Comparison of ENCODE assay signal across 10 cellular contexts in the genomic region with DNA sequence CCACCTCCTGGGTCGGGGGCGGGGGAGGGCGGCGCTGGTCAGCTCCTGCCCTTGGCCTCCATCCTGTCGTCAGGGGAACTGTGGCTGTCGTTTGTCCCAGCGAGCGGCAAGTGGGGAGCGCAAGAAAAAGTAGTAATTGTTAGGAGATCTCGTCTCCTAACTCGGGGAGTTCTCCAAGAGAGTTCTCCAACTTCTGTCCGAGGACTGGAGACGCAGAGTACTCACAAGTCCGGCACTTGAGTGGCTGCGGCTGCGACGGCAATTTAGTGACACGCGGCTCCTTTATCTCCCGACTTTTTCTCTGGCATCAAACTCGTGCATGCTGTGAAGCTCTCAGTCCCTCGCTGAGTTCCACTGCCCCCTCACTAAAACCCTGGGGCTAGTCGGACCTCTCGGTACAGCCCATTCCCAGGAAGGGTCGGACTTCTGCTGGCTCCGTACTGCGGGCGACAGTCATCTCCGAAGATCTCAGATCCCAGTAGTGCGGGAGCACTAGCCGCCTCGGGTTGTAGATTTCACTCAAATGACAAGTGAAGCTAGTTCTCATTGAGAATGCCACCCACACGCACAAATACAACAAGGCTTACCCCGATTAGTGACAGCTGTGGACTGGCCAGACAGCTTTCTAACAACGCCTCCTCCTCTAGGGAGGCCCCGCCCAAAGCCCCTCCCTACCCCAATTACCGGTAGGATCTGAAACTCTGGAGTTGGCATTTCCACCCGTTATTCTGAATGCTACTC. TPM values are rescaled to one million over a fixed set of nuclear protein-coding genes. Genes with fewer than 3 reads are reported as not detected.
DNase-seq lines count a peak whose midpoint lies in the region; ATAC-seq and TF ChIP-seq lines count a peak whose summit lies in the region.
"Had no signal": no experiment of that assay in that cellular context is flagged by ENCODE, and none has a peak within 500 bp of the region (broad histone marks: within the 10 kb centered on the region; RNA-seq: fewer than 3 reads in every experiment).

A gene (minus strand): TSS at position 611 of the 741 bp plus-strand sequence. CDS start 743 bp downstream, outside the sequence.

- no peaks in the 10 kb centered on the region for H3K4me1 ChIP-seq in gastrocnemius medialis

- peaks cover 67% of the 10 kb centered on the region for H3K27me3 ChIP-seq in H7 (ENCODE audit: control insufficient read depth, insufficient read depth, low read length)
- H3K27me3 ChIP-seq in gastrocnemius medialis, result peaks cover 32 to 46% (median 35%) of the 10 kb centered on the region in 3 donors

- peak within 1 kb of the TSS; percentile 45 for H3K4me3 ChIP-seq in H7 (ENCODE audit: insufficient read depth, low read depth, low read length)
- peak within 1 kb of the TSS; percentile 62 for H3K4me3 ChIP-seq in iPS-18c (ENCODE audit: insufficient read depth, low read depth, low read length)
- peak within 1 kb of the TSS; percentile 47 to 59 (median 58) for H3K4me3 ChIP-seq in gastrocnemius medialis

- H3K9me3 Mint-ChIP-seq in WTC11, result no peaks in the 10 kb centered on the region

- H3K9me3 ChIP-seq in iPS-18c (ENCODE audit: control insufficient read depth, insufficient read depth, low read length) (no peaks in the 10 kb centered on the region), gastrocnemius medialis (no peaks in the 10 kb centered on the region)

- POLR2A ChIA-PET in WTC11 (lab: Charles Lee), result no interaction called here

- DNase-seq in H7 (peak; percentile 69), WTC11 (ENCODE audit: low spot score) (peak; percentile 56), gastrocnemius medialis (no peak), NCI-H2196 (lab: John Stamatoyannopoulos, UW; ENCODE audit: unreplicated experiment) (no peak), SIG-M5 treated with dmso at 0.1 percent for 504 hours (lab: John Stamatoyannopoulos, UW; ENCODE audit: unreplicated experiment) (no peak), DMS153 treated with DMSO at 0.1 percent for 48 hours (lab: John Stamatoyannopoulos, UW; ENCODE audit: unreplicated experiment) (no peak)
- DNase-seq: OCI-M1; stimulated activated naive CD4-positive, alpha-beta T cell treated with Interleukin-2 at 50 U/mL for 16 hours had no signal

- in situ Hi-C loops in gastrocnemius medialis (cut with MboI; ENCODE audit: low sequenced_read_pairs in 4 of 4), result no loop called here

- TF ChIP-seq CTCF in WTC11 (IDR thresholded peaks at IDR 0.05) (no peak), gastrocnemius medialis (IDR thresholded peaks at IDR 0.05 in 4 of 5, conservative IDR thresholded peaks at IDR 0.05 in 1 of 5) (no peak)

- H3K36me3 Mint-ChIP-seq in WTC11, result no peaks in the 10 kb centered on the region

- peak within 1 kb of the TSS; percentile 79 for H3K4me3 Mint-ChIP-seq in WTC11

- H3K36me3 ChIP-seq in H7 (replicated peaks; ENCODE audit: control insufficient read depth, insufficient read depth, low read length) (no peaks in the 10 kb centered on the region), gastrocnemius medialis (no peaks in the 10 kb centered on the region)

- TF ChIP-seq POLR2A in gastrocnemius medialis (IDR thresholded peaks at IDR 0.05), result peak in 1 of 2 donors; percentile 7

- no peak within 1 kb of the TSS for H3K27ac ChIP-seq in gastrocnemius medialis

- peaks cover 87% of the 10 kb centered on the region for H3K27me3 Mint-ChIP-seq in WTC11 (ENCODE audit: low read depth)

- H3K4me1 Mint-ChIP-seq in WTC11, result peaks cover 7% of the 10 kb centered on the region

- no peak within 1 kb of the TSS for H3K27ac Mint-ChIP-seq in WTC11

- peak; percentile 29 for ATAC-seq in WTC11
- ATAC-seq in gastrocnemius medialis, result no peak
- no peak for ATAC-seq in HG02623 (IDR thresholded peaks at IDR 0.05; ENCODE audit: unreplicated experiment)

- CTCF ChIA-PET in WTC11 (lab: Charles Lee), result interaction anchor here (0.7 to 1.0 kb wide), 2 partner anchors 195 to 322 kb away, joined by 3 read pairs; no protein-coding TSS in a partner anchor

- intact Hi-C loops in gastrocnemius medialis (cut with DNase I; ENCODE audit: low total_unique reads), result loop anchor here (5.0 kb wide), 1 partner anchor 58 kb away; no protein-coding TSS in a partner anchor

TF ChIP-seq in WTC11, 78 proteins besides CTCF, POLR2A, EP300 and RAD21 (continues in another document):
- TF ChIP-seq, protein P1, sequence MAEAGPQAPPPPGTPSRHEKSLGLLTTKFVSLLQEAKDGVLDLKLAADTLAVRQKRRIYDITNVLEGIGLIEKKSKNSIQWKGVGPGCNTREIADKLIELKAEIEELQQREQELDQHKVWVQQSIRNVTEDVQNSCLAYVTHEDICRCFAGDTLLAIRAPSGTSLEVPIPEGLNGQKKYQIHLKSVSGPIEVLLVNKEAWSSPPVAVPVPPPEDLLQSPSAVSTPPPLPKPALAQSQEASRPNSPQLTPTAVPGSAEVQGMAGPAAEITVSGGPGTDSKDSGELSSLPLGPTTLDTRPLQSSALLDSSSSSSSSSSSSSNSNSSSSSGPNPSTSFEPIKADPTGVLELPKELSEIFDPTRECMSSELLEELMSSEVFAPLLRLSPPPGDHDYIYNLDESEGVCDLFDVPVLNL (CRISPR knock-in tag; IDR thresholded peaks at IDR 0.05; ENCODE audit: borderline replicate concordance, low read depth), result no peak
- no peak for TF ChIP-seq GTF2I (CRISPR knock-in tag; conservative IDR thresholded peaks at IDR 0.05)
- TF ChIP-seq TEAD4 (CRISPR knock-in tag; IDR thresholded peaks at IDR 0.05), result no peak
- no peak for TF ChIP-seq ZNF121 (CRISPR knock-in tag; IDR thresholded peaks at IDR 0.05)
- TF ChIP-seq, protein P2, sequence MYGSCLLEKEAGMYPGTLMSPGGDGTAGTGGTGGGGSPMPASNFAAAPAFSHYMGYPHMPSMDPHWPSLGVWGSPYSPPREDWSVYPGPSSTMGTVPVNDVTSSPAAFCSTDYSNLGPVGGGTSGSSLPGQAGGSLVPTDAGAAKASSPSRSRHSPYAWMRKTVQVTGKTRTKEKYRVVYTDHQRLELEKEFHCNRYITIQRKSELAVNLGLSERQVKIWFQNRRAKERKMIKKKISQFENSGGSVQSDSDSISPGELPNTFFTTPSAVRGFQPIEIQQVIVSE (CRISPR knock-in tag; IDR thresholded peaks at IDR 0.05; ENCODE audit: borderline replicate concordance), result no peak
- TF ChIP-seq, protein P3, sequence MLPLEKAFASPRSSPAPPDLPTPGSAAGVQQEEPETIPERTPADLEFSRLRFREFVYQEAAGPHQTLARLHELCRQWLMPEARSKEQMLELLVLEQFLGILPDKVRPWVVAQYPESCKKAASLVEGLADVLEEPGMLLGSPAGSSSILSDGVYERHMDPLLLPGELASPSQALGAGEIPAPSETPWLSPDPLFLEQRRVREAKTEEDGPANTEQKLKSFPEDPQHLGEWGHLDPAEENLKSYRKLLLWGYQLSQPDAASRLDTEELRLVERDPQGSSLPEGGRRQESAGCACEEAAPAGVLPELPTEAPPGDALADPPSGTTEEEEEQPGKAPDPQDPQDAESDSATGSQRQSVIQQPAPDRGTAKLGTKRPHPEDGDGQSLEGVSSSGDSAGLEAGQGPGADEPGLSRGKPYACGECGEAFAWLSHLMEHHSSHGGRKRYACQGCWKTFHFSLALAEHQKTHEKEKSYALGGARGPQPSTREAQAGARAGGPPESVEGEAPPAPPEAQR (CRISPR knock-in tag; IDR thresholded peaks at IDR 0.05), result no peak
- TF ChIP-seq, protein P4, sequence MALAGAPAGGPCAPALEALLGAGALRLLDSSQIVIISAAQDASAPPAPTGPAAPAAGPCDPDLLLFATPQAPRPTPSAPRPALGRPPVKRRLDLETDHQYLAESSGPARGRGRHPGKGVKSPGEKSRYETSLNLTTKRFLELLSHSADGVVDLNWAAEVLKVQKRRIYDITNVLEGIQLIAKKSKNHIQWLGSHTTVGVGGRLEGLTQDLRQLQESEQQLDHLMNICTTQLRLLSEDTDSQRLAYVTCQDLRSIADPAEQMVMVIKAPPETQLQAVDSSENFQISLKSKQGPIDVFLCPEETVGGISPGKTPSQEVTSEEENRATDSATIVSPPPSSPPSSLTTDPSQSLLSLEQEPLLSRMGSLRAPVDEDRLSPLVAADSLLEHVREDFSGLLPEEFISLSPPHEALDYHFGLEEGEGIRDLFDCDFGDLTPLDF (CRISPR knock-in tag; IDR thresholded peaks at IDR 0.05), result no peak
- no peak for TF ChIP-seq CREM (CRISPR knock-in tag; IDR thresholded peaks at IDR 0.05)
- no peak for TF ChIP-seq IRF2 (CRISPR knock-in tag; IDR thresholded peaks at IDR 0.05; ENCODE audit: borderline replicate concordance, low read depth)
- TF ChIP-seq, protein P5, sequence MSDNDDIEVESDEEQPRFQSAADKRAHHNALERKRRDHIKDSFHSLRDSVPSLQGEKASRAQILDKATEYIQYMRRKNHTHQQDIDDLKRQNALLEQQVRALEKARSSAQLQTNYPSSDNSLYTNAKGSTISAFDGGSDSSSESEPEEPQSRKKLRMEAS (CRISPR knock-in tag; IDR thresholded peaks at IDR 0.05), result no peak
- TF ChIP-seq SMAD3 (CRISPR knock-in tag; IDR thresholded peaks at IDR 0.05; ENCODE audit: borderline replicate concordance), result no peak
- no peak for TF ChIP-seq NFYB (CRISPR knock-in tag; conservative IDR thresholded peaks at IDR 0.05; ENCODE audit: low read depth)
- TF ChIP-seq SMAD4 (CRISPR knock-in tag; IDR thresholded peaks at IDR 0.05), result no peak
- TF ChIP-seq OVOL2 (CRISPR knock-in tag; IDR thresholded peaks at IDR 0.05; ENCODE audit: borderline replicate concordance), result no peak
- TF ChIP-seq, protein P6, sequence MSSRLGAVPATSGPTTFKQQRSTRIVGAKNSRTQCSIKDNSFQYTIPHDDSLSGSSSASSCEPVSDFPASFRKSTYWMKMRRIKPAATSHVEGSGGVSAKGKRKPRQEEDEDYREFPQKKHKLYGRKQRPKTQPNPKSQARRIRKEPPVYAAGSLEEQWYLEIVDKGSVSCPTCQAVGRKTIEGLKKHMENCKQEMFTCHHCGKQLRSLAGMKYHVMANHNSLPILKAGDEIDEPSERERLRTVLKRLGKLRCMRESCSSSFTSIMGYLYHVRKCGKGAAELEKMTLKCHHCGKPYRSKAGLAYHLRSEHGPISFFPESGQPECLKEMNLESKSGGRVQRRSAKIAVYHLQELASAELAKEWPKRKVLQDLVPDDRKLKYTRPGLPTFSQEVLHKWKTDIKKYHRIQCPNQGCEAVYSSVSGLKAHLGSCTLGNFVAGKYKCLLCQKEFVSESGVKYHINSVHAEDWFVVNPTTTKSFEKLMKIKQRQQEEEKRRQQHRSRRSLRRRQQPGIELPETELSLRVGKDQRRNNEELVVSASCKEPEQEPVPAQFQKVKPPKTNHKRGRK (CRISPR knock-in tag; IDR thresholded peaks at IDR 0.05; ENCODE audit: borderline replicate concordance), result no peak

RNA-seq across cellular contexts. Expression of the gene that starts here (rescaled TPM):
- total RNA-seq in H7 (2014; rRNA removed; shearing (Covaris generic)), result 0.31 TPM in 1 of 2 replicates, not detected in the other
- total RNA-seq in WTC11 (2021) (0.05 to 0.20 TPM (median 0.11 TPM) in 3 replicates), gastrocnemius medialis (1 to 10 TPM in 3 of 4 donors, under 1 TPM in 1; 0.20 to 1.9 (median 1.4) TPM)

Comparison
In these comparisons a context has a peak if more than half of its experiments do, and no peak if none do; other contexts are left out.
1. Peak in DNase-seq and H3K4me3 ChIP-seq in H7; RNA of the gene not detected or under 1 TPM.
2. Peak in DNase-seq and ATAC-seq in WTC11; RNA of the gene not detected or under 1 TPM.